In genomic region chr18:26293982-26294381, GRCh38 we compare ENCODE assay signal across 17 cellular contexts.
DNase-seq lines count a peak whose midpoint lies in the region; ATAC-seq, FAIRE-seq and TF ChIP-seq lines count a peak whose summit lies in the region.
"Had no signal": no experiment of that assay in that cellular context is flagged by ENCODE, and none has a peak within 500 bp of the region (broad histone marks: within the 10 kb centered on the region; RNA-seq: fewer than 3 reads in every experiment).

No MANE protein-coding gene starts in this region.

- H3K36me3 ChIP-seq in Karpas-422 (ENCODE audit: insufficient read depth, low read length) (peaks cover 25% of the 10 kb centered on the region; the same call in 1 of the 2 replicates), esophagus muscularis mucosa (peaks cover 0 to 7% (median 0%) of the 10 kb centered on the region in 4 donors)
- H3K36me3 ChIP-seq: HAP-1 had no signal

- intact Hi-C loops in esophagus muscularis mucosa (cut with DNase I), result no loop called here

- peak overlapping the region; percentile 43 for H3K4me2 ChIP-seq in Karpas-422 (ENCODE audit: low read depth, low read length, poor library complexity, severe bottlenecking)
- H3K4me2 ChIP-seq: BLaER1 treated with 17β-estradiol and CSF1 and Interleukin-3, amounts not matched to agents 10 nM and 100 nM had no signal

- no peak overlapping the region for H2AFZ ChIP-seq in Karpas-422 (ENCODE audit: low read length)

- peaks cover 65% of the 10 kb centered on the region for H3K79me2 ChIP-seq in Karpas-422 (ENCODE audit: low read length)

- no peak for TF ChIP-seq EP300 in esophagus muscularis mucosa (IDR thresholded peaks at IDR 0.05)

- H3K4me1 ChIP-seq in Karpas-422 (ENCODE audit: low read length) (peaks cover 90% of the 10 kb centered on the region), esophagus muscularis mucosa (no peaks in the 10 kb centered on the region)
- H3K4me1 ChIP-seq: BLaER1 treated with 17β-estradiol and CSF1 and Interleukin-3, amounts not matched to agents 10 nM and 100 nM; HAP-1 had no signal

- TF ChIP-seq POLR2A in esophagus muscularis mucosa (IDR thresholded peaks at IDR 0.05; ENCODE audit: low read depth), result no peak
- TF ChIP-seq POLR2A in GM12892 (IDR thresholded peaks at IDR 0.05; ENCODE audit: low read depth, low read length), result no peak

- ATAC-seq in GM18867 (IDR thresholded peaks at IDR 0.05; ENCODE audit: unreplicated experiment), result peak; percentile 59
- ATAC-seq: HepG2 had no signal

- 93% methylated on average over 1 of the region's 1 CpG for WGBS in esophagus muscularis mucosa

- H3K27me3 ChIP-seq in Karpas-422 (ENCODE audit: low read length) (no peaks in the 10 kb centered on the region), esophagus muscularis mucosa (no peaks in the 10 kb centered on the region)
- H3K27me3 ChIP-seq: BLaER1 treated with 17β-estradiol and CSF1 and Interleukin-3, amounts not matched to agents 10 nM and 100 nM had no signal

- H4K20me1 ChIP-seq in Karpas-422 (ENCODE audit: insufficient read depth, low read depth, low read length), result no peaks in the 10 kb centered on the region

- H3K27ac ChIP-seq in Karpas-422 (ENCODE audit: low read length) (peak overlapping the region; percentile 97), esophagus muscularis mucosa (replicated peaks in 1 of 4) (no peak overlapping the region)
- H3K27ac ChIP-seq: BLaER1 treated with 17β-estradiol and CSF1 and Interleukin-3, amounts not matched to agents 10 nM and 100 nM had no signal

- peak; percentile 77 for FAIRE-seq in islet of Langerhans (lab: Jason Lieb, UNC)
- no peak for FAIRE-seq in GM12892 (lab: Jason Lieb, UNC)
- FAIRE-seq: GM12891, HepG2, HTR-8/SVneo had no signal

- H3K4me3 ChIP-seq in GM12865 (ENCODE audit: low read depth, low read length) (no peak overlapping the region), Karpas-422 (ENCODE audit: low read length) (no peak overlapping the region), esophagus muscularis mucosa (no peak overlapping the region)
- H3K4me3 ChIP-seq: BLaER1 treated with 17β-estradiol and CSF1 and Interleukin-3, amounts not matched to agents 10 nM and 100 nM; HAP-1 had no signal

- H3K9me2 ChIP-seq in Karpas-422 (replicated peaks; ENCODE audit: insufficient read depth, low read length), result no peaks in the 10 kb centered on the region

- no peak for TF ChIP-seq CTCF in GM12865 (IDR thresholded peaks at IDR 0.05; ENCODE audit: insufficient read depth, low read depth, low read length, missing control alignments)
- TF ChIP-seq CTCF in esophagus muscularis mucosa (IDR thresholded peaks at IDR 0.05), result no peak

- H3K9ac ChIP-seq in Karpas-422 (ENCODE audit: low read length), result no peak overlapping the region
- H3K9ac ChIP-seq: BLaER1 treated with 17β-estradiol and CSF1 and Interleukin-3, amounts not matched to agents 10 nM and 100 nM had no signal

- peak; percentile 15 for DNase-seq in GM12865 (ENCODE audit: low read depth)
- no peak for DNase-seq in Karpas-422
- DNase-seq in NCI-H1105 (lab: John Stamatoyannopoulos, UW), result no peak
- no peak for DNase-seq in esophagus muscularis mucosa (ENCODE audit: extremely low spot score)
- no peak for DNase-seq in GM12892 (ENCODE audit: insufficient read length)
- DNase-seq: ACHN; Calu3; CD4-positive, CD25-positive, alpha-beta regulatory T cell; DMS 273 treated with DMSO at 0.1 percent for 48 hours; GOT3 had no signal

- H3K9me3 ChIP-seq in Karpas-422 (ENCODE audit: low read length), result no peaks in the 10 kb centered on the region
- H3K9me3 ChIP-seq in esophagus muscularis mucosa, result no peaks in the 10 kb centered on the region
- H3K9me3 ChIP-seq: BLaER1 treated with 17β-estradiol and CSF1 and Interleukin-3, amounts not matched to agents 10 nM and 100 nM; HAP-1 had no signal
